ENCODE assay signal across 11 cellular contexts in the genomic region with DNA sequence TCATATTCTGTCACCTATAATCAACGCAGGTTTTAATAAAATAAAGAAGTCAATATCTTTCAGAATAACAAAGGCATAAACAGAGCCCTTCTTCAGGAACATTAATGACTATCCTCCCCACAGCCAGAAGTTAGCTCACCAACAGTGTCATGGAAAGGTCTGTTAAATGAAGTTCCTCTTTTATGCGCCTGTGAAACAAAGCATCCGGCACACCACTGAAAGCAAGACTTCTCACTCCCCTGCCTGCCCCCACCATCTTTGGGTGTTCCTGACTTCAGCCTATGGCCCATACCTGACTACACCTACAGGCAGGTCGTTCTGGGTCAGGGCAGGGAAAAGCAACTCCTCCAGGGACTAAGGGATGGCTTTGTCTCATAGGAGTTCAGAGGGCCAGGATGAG.
DNase-seq lines count a peak whose midpoint lies in the region; ATAC-seq lines count a peak whose summit lies in the region.
"Had no signal": no experiment of that assay in that cellular context is flagged by ENCODE, and none has a peak within 500 bp of the region (broad histone marks: within the 10 kb centered on the region; RNA-seq: fewer than 3 reads in every experiment).

No MANE protein-coding gene starts in this region.

- H3K27ac Mint-ChIP-seq in effector memory CD8-positive, alpha-beta T cell, result no peak overlapping the region
- H3K27ac Mint-ChIP-seq: CD4-positive, CD25-positive, alpha-beta regulatory T cell; T-helper 1 cell treated with Interleukin-12 subunit alpha and Interleukin-12 subunit beta and Interleukin-4 antibody, amounts not matched to agents 30 μg/mL and 1 μg/mL, for 36 hours had no signal

- H3K9me3 Mint-ChIP-seq in effector memory CD8-positive, alpha-beta T cell, result no peaks in the 10 kb centered on the region
- H3K9me3 Mint-ChIP-seq: CD4-positive, CD25-positive, alpha-beta regulatory T cell had no signal

- peaks cover 20% of the 10 kb centered on the region for H3K36me3 Mint-ChIP-seq in effector memory CD8-positive, alpha-beta T cell (ENCODE audit: insufficient read depth)
- H3K36me3 Mint-ChIP-seq: CD4-positive, CD25-positive, alpha-beta regulatory T cell had no signal

- H3K4me1 Mint-ChIP-seq in effector memory CD8-positive, alpha-beta T cell (ENCODE audit: low read depth in 2 of 2), result peaks cover 0 to 3% of the 10 kb centered on the region in 2 donors
- H3K4me1 Mint-ChIP-seq: CD4-positive, CD25-positive, alpha-beta regulatory T cell had no signal

- DNase-seq in effector memory CD8-positive, alpha-beta T cell, result no peak
- no peak for DNase-seq in ecto neural progenitor cell (ENCODE audit: low spot score)
- no peak for DNase-seq in NCI-H69 (lab: John Stamatoyannopoulos, UW)
- no peak for DNase-seq in effector CD8-positive, alpha-beta T cell (lab: John Stamatoyannopoulos, UW)
- DNase-seq in mesenteric fat pad (ENCODE audit: low spot score), result no peak
- DNase-seq: CD4-positive, CD25-positive, alpha-beta regulatory T cell; glutamatergic neuron had no signal

- peak; percentile 89 for ATAC-seq in GM18502 (IDR thresholded peaks at IDR 0.05; ENCODE audit: poor library complexity, unreplicated experiment)
- peak; percentile 97 for ATAC-seq in GM21515 (IDR thresholded peaks at IDR 0.05; ENCODE audit: unreplicated experiment)
- peak; percentile 84 for ATAC-seq in HG03432 (IDR thresholded peaks at IDR 0.05; ENCODE audit: unreplicated experiment)
- ATAC-seq in effector memory CD8-positive, alpha-beta T cell (replicated peaks), result peak; percentile 36

- H3K27me3 Mint-ChIP-seq in effector memory CD8-positive, alpha-beta T cell, result peaks cover 0 to 2% of the 10 kb centered on the region in 2 donors
- H3K27me3 Mint-ChIP-seq: CD4-positive, CD25-positive, alpha-beta regulatory T cell had no signal

- H3K4me3 Mint-ChIP-seq in effector memory CD8-positive, alpha-beta T cell, result no peak overlapping the region
- H3K4me3 Mint-ChIP-seq: CD4-positive, CD25-positive, alpha-beta regulatory T cell; T-helper 1 cell treated with Interleukin-12 subunit alpha and Interleukin-12 subunit beta and Interleukin-4 antibody, amounts not matched to agents 30 μg/mL and 1 μg/mL, for 36 hours had no signal

Comparison
In these comparisons a context has a peak if more than half of its experiments do, and no peak if none do; other contexts are left out.
1. ATAC-seq: peak in every context shown above with its lines; median percentile 97 in GM21515; 89 in GM18502; 84 in HG03432; 36 in effector memory CD8-positive, alpha-beta T cell.